Comparison of ENCODE assay signal across 9 cellular contexts in the genomic region with DNA sequence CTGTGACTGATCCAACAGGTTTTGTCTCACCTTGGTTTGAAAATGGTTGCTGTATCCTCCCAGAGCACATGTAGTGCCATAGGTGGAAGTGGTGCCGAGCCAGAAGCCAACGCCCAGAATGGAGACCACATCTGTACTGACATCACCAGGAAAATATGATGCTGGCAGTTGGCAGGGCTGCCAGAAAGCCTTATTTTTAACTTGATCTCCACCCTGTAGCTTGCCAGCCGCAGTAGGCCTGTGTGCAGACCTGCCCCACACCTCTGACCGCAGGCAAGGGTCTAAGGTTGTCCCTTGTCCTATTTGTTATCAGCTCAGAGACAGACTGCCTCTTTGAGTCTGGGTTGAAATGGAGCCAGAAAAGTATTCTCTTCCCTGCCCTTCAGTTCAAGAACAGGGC.
DNase-seq lines count a peak whose midpoint lies in the region; ATAC-seq lines count a peak whose summit lies in the region.
"Had no signal": no experiment of that assay in that cellular context is flagged by ENCODE, and none has a peak within 500 bp of the region (broad histone marks: within the 10 kb centered on the region; RNA-seq: fewer than 3 reads in every experiment).

No MANE protein-coding gene starts in this region.

- no peaks in the 10 kb centered on the region for H3K9me3 Mint-ChIP-seq in activated naive CD4-positive, alpha-beta T cell treated with anti-CD3 and anti-CD28 coated beads, Interleukin-2, amount 50 U/mL, for 72 hours
- no peaks in the 10 kb centered on the region for H3K9me3 Mint-ChIP-seq in immature natural killer cell
- H3K9me3 Mint-ChIP-seq in stimulated activated naive CD8-positive, alpha-beta T cell treated with anti-CD3 and anti-CD28 coated beads, Interleukin-15, Interleukin-2, amounts not matched to agents 100 ng/mL and 50 ng/mL, for 24 hours: no peaks in the 10 kb centered on the region

- peak overlapping the region in 3 of 5 donors; percentile 24 to 53 (median 25) for H3K4me3 Mint-ChIP-seq in immature natural killer cell
- H3K4me3 Mint-ChIP-seq in stimulated activated naive CD8-positive, alpha-beta T cell treated with anti-CD3 and anti-CD28 coated beads, Interleukin-15, Interleukin-2, amounts not matched to agents 100 ng/mL and 50 ng/mL, for 24 hours: no peak overlapping the region

- DNase-seq in HS-5 (ENCODE audit: low read depth) (peak; percentile 19), immature natural killer cell (peak in 1 of 3 donors; percentile 31), NAMALWA (ENCODE audit: low spot score) (no peak), germinal center (ENCODE audit: low spot score) (no peak), DMS79 (lab: John Stamatoyannopoulos, UW) (no peak)
- no peak for DNase-seq in activated naive CD4-positive, alpha-beta T cell treated with anti-CD3 and anti-CD28 coated beads, Interleukin-2, amount 50 U/mL, for 72 hours (ENCODE audit: low spot score in 2 of 2)
- DNase-seq: stimulated activated CD4-positive, alpha-beta T cell treated with anti-CD3 and anti-CD28 coated beads, Interleukin-2, amount 100 ng/mL, for 24 hours had no signal

- peaks cover 0 to 2% (median 0%) of the 10 kb centered on the region in 3 donors for H3K27me3 Mint-ChIP-seq in immature natural killer cell (ENCODE audit: low read depth in 3 of 3)
- H3K27me3 Mint-ChIP-seq in stimulated activated naive CD8-positive, alpha-beta T cell treated with anti-CD3 and anti-CD28 coated beads, Interleukin-15, Interleukin-2, amounts not matched to agents 100 ng/mL and 50 ng/mL, for 24 hours: no peaks in the 10 kb centered on the region

- ATAC-seq in activated naive CD4-positive, alpha-beta T cell treated with anti-CD3 and anti-CD28 coated beads, Interleukin-2, amount 50 U/mL, for 72 hours: peak in 1 of 2 donors; percentile 38
- ATAC-seq in HG02610 (IDR thresholded peaks at IDR 0.05; ENCODE audit: unreplicated experiment): no peak

- H3K36me3 Mint-ChIP-seq in activated naive CD4-positive, alpha-beta T cell treated with anti-CD3 and anti-CD28 coated beads, Interleukin-2, amount 50 U/mL, for 72 hours: peaks cover 5 to 40% of the 10 kb centered on the region in 2 donors
- H3K36me3 Mint-ChIP-seq in immature natural killer cell: peaks cover 3 to 7% (median 5%) of the 10 kb centered on the region in 3 donors
- peaks cover 29% of the 10 kb centered on the region for H3K36me3 Mint-ChIP-seq in stimulated activated naive CD8-positive, alpha-beta T cell treated with anti-CD3 and anti-CD28 coated beads, Interleukin-15, Interleukin-2, amounts not matched to agents 100 ng/mL and 50 ng/mL, for 24 hours (ENCODE audit: low read depth)

- peak overlapping the region; percentile 77 to 93 for H3K27ac Mint-ChIP-seq in activated naive CD4-positive, alpha-beta T cell treated with anti-CD3 and anti-CD28 coated beads, Interleukin-2, amount 50 U/mL, for 72 hours
- H3K27ac Mint-ChIP-seq in immature natural killer cell: peak overlapping the region; percentile 8 to 80 (median 43)
- H3K27ac Mint-ChIP-seq in stimulated activated naive CD8-positive, alpha-beta T cell treated with anti-CD3 and anti-CD28 coated beads, Interleukin-15, Interleukin-2, amounts not matched to agents 100 ng/mL and 50 ng/mL, for 24 hours: peak overlapping the region; percentile 90

- H3K4me1 Mint-ChIP-seq in immature natural killer cell: peaks cover 100% of the 10 kb centered on the region in 2 donors
- H3K4me1 Mint-ChIP-seq in stimulated activated naive CD8-positive, alpha-beta T cell treated with anti-CD3 and anti-CD28 coated beads, Interleukin-15, Interleukin-2, amounts not matched to agents 100 ng/mL and 50 ng/mL, for 24 hours (ENCODE audit: low read depth): peaks cover 97% of the 10 kb centered on the region
